1 cellular context compared by ENCODE assay signal in genomic region chr1:180567664-180568063, GRCh38.
TF ChIP-seq lines count a peak whose summit lies in the region.

No MANE protein-coding gene starts in this region.

TF ChIP-seq in IMR-90, 13 proteins besides CTCF, POLR2A, EP300 and RAD21 (continued from another document):
- TF ChIP-seq ELK1 (IDR thresholded peaks at IDR 0.05; ENCODE audit: borderline replicate concordance, low read depth, low read length) (no peak), SMC3 (IDR thresholded peaks at IDR 0.05; ENCODE audit: low read depth, low read length) (no peak), USF2 (IDR thresholded peaks at IDR 0.05; ENCODE audit: low read depth, low read length) (no peak), CHD1 (IDR thresholded peaks at IDR 0.05; ENCODE audit: low read depth, low read length) (no peak), RFX5 (IDR thresholded peaks at IDR 0.05; ENCODE audit: low read depth, low read length) (no peak), CEBPB (IDR thresholded peaks at IDR 0.05; ENCODE audit: low read depth, low read length) (no peak), NFE2L2 (IDR thresholded peaks at IDR 0.05; ENCODE audit: low read depth, low read length) (no peak)
TF ChIP-seq in IMR-90: peak in this region for 0.
